17 cellular contexts compared by ENCODE assay signal in genomic region chr22:45204751-45205623, GRCh38. TPM values are rescaled to one million over a fixed set of nuclear protein-coding genes. Genes with fewer than 3 reads are reported as not detected.
DNase-seq lines count a peak whose midpoint lies in the region; ATAC-seq, FAIRE-seq and TF ChIP-seq lines count a peak whose summit lies in the region.
"Had no signal": no experiment of that assay in that cellular context is flagged by ENCODE, and none has a peak within 500 bp of the region (broad histone marks: within the 10 kb centered on the region; RNA-seq: fewer than 3 reads in every experiment).

No MANE protein-coding gene starts in this region.

- WGBS in SK-N-SH (ENCODE audit: low lambda C conversion rate) = 92% methylated on average over 21 of the region's 25 CpGs
- 57% methylated on average over 13 of the region's 25 CpGs for WGBS in K562 (ENCODE audit: insufficient coverage, low coverage, missing lambda C conversion rate)
- WGBS in thyroid gland, 2 donors = 90 to 92% methylated on average over 21 to 24 of the region's 25 CpGs

- H3K9me1 ChIP-seq in K562 (ENCODE audit: control insufficient read depth, insufficient read depth, low read length) = peaks cover 4% of the 10 kb centered on the region

- DNase-seq in SK-N-SH (peak; percentile 4), K562 (ENCODE audit: extremely low read depth in 1 of 4, low spot score in 3 of 4) (no peak), left kidney (ENCODE audit: low read depth, low spot score) (peak; percentile 75), A172 (ENCODE audit: low spot score) (no peak), thyroid gland (no peak), Peyer's patch (no peak)
- no peak for DNase-seq in stimulated activated effector memory CD8-positive, alpha-beta T cell treated with anti-CD3 and anti-CD28 coated beads, Interleukin-12 subunit alpha, Interleukin-12 subunit beta, amount 100 ng/mL, for 72 hours (ENCODE audit: low spot score in 2 of 2)
- DNase-seq: BE2C; Calu3; CD4-positive, alpha-beta memory T cell; DMS53; NCI-H187 treated with DMSO at 0.1 percent for 48 hours; NCI-H526 treated with DMSO at 0.1 percent for 48 hours; OCI-M1 had no signal

- CTCF ChIA-PET in SK-N-SH (lab: Yijun Ruan, JAX) (no interaction called here), K562 (lab: Yijun Ruan, JAX; ENCODE audit: low intra/inter-chr PET ratio) (no interaction called here)

- no peaks in the 10 kb centered on the region for H3K9me3 Mint-ChIP-seq in stimulated activated effector memory CD8-positive, alpha-beta T cell treated with anti-CD3 and anti-CD28 coated beads, Interleukin-12 subunit alpha, Interleukin-12 subunit beta, amount 100 ng/mL, for 72 hours
- H3K9me3 Mint-ChIP-seq: CD4-positive, alpha-beta memory T cell; IgD-negative memory B cell had no signal

- peaks cover 8% of the 10 kb centered on the region for H3K4me1 Mint-ChIP-seq in stimulated activated effector memory CD8-positive, alpha-beta T cell treated with anti-CD3 and anti-CD28 coated beads, Interleukin-12 subunit alpha, Interleukin-12 subunit beta, amount 100 ng/mL, for 72 hours
- H3K4me1 Mint-ChIP-seq: IgD-negative memory B cell had no signal

- H3K4me3 ChIP-seq in SK-N-SH (ENCODE audit: low read depth in 2 of 2, low read length in 1 of 2) (no peak overlapping the region), K562 (no peak overlapping the region), thyroid gland (replicated peaks in 1 of 3) (no peak overlapping the region), Peyer's patch (no peak overlapping the region)

- TF ChIP-seq POLR2A in K562 (conservative IDR thresholded peaks at IDR 0.05) (no peak), thyroid gland (IDR thresholded peaks at IDR 0.05) (no peak), Peyer's patch (IDR thresholded peaks at IDR 0.05) (no peak)

- no peak overlapping the region for H2AFZ ChIP-seq in SK-N-SH (ENCODE audit: low read depth)
- no peak overlapping the region for H2AFZ ChIP-seq in K562 (ENCODE audit: low read depth, low read length)

- H3K4me3 Mint-ChIP-seq in stimulated activated effector memory CD8-positive, alpha-beta T cell treated with anti-CD3 and anti-CD28 coated beads, Interleukin-12 subunit alpha, Interleukin-12 subunit beta, amount 100 ng/mL, for 72 hours = no peak overlapping the region
- H3K4me3 Mint-ChIP-seq: CD4-positive, alpha-beta memory T cell; IgD-negative memory B cell had no signal

- TF ChIP-seq CTCF in SK-N-SH (IDR thresholded peaks at IDR 0.05) = no peak
- TF ChIP-seq CTCF in K562 (IDR thresholded peaks at IDR 0.05 in 2 of 3, conservative IDR thresholded peaks at IDR 0.05 in 1 of 3; ENCODE audit: insufficient read depth in 2 of 3, low read depth in 1 of 3, low read length in 3 of 3) = no peak
- no peak for TF ChIP-seq CTCF in thyroid gland (IDR thresholded peaks at IDR 0.05)
- no peak for TF ChIP-seq CTCF in Peyer's patch (IDR thresholded peaks at IDR 0.05)

- H3K4me2 ChIP-seq in SK-N-SH (no peak overlapping the region), K562 (ENCODE audit: insufficient read depth, low read length) (no peak overlapping the region)

- H3K36me3 ChIP-seq in SK-N-SH (replicated peaks in 1 of 2; ENCODE audit: control insufficient read depth in 1 of 2, insufficient read depth in 2 of 2, low read length in 1 of 2) (peaks cover 7 to 44% of the 10 kb centered on the region in 2 experiments), K562 (ENCODE audit: control insufficient read depth, insufficient read depth, low read length) (no peaks in the 10 kb centered on the region), thyroid gland (peaks cover 0 to 9% of the 10 kb centered on the region in 2 donors), Peyer's patch (peaks cover 0 to 66% (median 0%) of the 10 kb centered on the region in 3 donors)

- TF ChIP-seq RAD21 in SK-N-SH (IDR thresholded peaks at IDR 0.05; ENCODE audit: low read length) (no peak), K562 (CRISPR knock-in tag; conservative IDR thresholded peaks at IDR 0.05 in 1 of 2, IDR thresholded peaks at IDR 0.05 in 1 of 2) (no peak)

- H3K4me1 ChIP-seq in SK-N-SH (ENCODE audit: control insufficient read depth in 1 of 2, insufficient read depth in 2 of 2, low read depth in 1 of 2, low read length in 1 of 2) (peaks cover 7 to 14% of the 10 kb centered on the region in 2 experiments; a peak in 2 of 4 replicates), K562 (replicated peaks in 1 of 2; ENCODE audit: control insufficient read depth in 2 of 2, insufficient read depth in 2 of 2, low read length in 2 of 2) (peaks cover 0 to 26% of the 10 kb centered on the region in 2 experiments; a peak in 2 of 5 replicates), thyroid gland (peaks cover 0 to 5% of the 10 kb centered on the region in 2 donors), Peyer's patch (peaks cover 0 to 6% (median 0%) of the 10 kb centered on the region in 4 donors)

- H3K9ac ChIP-seq in SK-N-SH = no peak overlapping the region
- H3K9ac ChIP-seq in K562 (ENCODE audit: insufficient read depth in 1 of 2, low read depth in 2 of 2, low read length in 2 of 2) = no peak overlapping the region

- H4K20me1 ChIP-seq in SK-N-SH (ENCODE audit: insufficient read depth) = peaks cover 11% of the 10 kb centered on the region; the same call in 1 of the 2 replicates
- H4K20me1 ChIP-seq in K562 (replicated peaks; ENCODE audit: control insufficient read depth, insufficient read depth, low read length) = peaks cover 5% of the 10 kb centered on the region; the same call in 1 of the 2 replicates

- FAIRE-seq in K562 (lab: Jason Lieb, UNC) = no peak

- H3K27ac Mint-ChIP-seq in stimulated activated effector memory CD8-positive, alpha-beta T cell treated with anti-CD3 and anti-CD28 coated beads, Interleukin-12 subunit alpha, Interleukin-12 subunit beta, amount 100 ng/mL, for 72 hours = peak overlapping the region; percentile 18
- H3K27ac Mint-ChIP-seq: IgD-negative memory B cell had no signal

- peaks cover 9% of the 10 kb centered on the region for H3K79me2 ChIP-seq in SK-N-SH (ENCODE audit: insufficient read depth)
- H3K79me2 ChIP-seq in K562 (ENCODE audit: control insufficient read depth, insufficient read depth, low read length) = no peaks in the 10 kb centered on the region

- no peak overlapping the region for H3K27ac ChIP-seq in SK-N-SH (ENCODE audit: low read depth in 2 of 2, low read length in 1 of 2)
- no peak overlapping the region for H3K27ac ChIP-seq in K562 (ENCODE audit: extremely low read depth, low read depth, low read length)
- H3K27ac ChIP-seq in thyroid gland = no peak overlapping the region
- H3K27ac ChIP-seq in Peyer's patch = no peak overlapping the region
- H3K27ac ChIP-seq: 22Rv1 had no signal

- H3K27me3 ChIP-seq in SK-N-SH (ENCODE audit: insufficient read depth) = no peaks in the 10 kb centered on the region
- no peaks in the 10 kb centered on the region for H3K27me3 ChIP-seq in K562 (ENCODE audit: control insufficient read depth in 2 of 2, insufficient read depth in 2 of 2, low read length in 2 of 2)
- H3K27me3 ChIP-seq in thyroid gland = no peaks in the 10 kb centered on the region
- no peaks in the 10 kb centered on the region for H3K27me3 ChIP-seq in Peyer's patch
- H3K27me3 ChIP-seq: BE2C had no signal

- intact Hi-C loops in K562 (cut with micrococcal nuclease) = loop anchor here (10.0 kb wide), 1 partner anchor 100 kb away; no protein-coding TSS in a partner anchor
- intact Hi-C loops in thyroid gland (cut with DNase I) = no loop called here

- no peaks in the 10 kb centered on the region for H3K36me3 Mint-ChIP-seq in stimulated activated effector memory CD8-positive, alpha-beta T cell treated with anti-CD3 and anti-CD28 coated beads, Interleukin-12 subunit alpha, Interleukin-12 subunit beta, amount 100 ng/mL, for 72 hours

- no peaks in the 10 kb centered on the region for H3K9me3 ChIP-seq in SK-N-SH
- H3K9me3 ChIP-seq in K562 (replicated peaks; ENCODE audit: control insufficient read depth, insufficient read depth, low read depth, low read length) = no peaks in the 10 kb centered on the region
- no peaks in the 10 kb centered on the region for H3K9me3 ChIP-seq in thyroid gland
- no peaks in the 10 kb centered on the region for H3K9me3 ChIP-seq in Peyer's patch
- H3K9me3 ChIP-seq: BE2C had no signal

- no TSS peak for BruUV-seq in K562 (replicated peaks; lab: Mats Ljungman, UMichigan)

- POLR2A ChIA-PET in SK-N-SH (lab: Yijun Ruan, JAX) (interaction anchor here (0.6 kb wide), 1 partner anchor 168 kb away, joined by 3 read pairs; no protein-coding TSS in a partner anchor), K562 (lab: Yijun Ruan, JAX) (interaction anchor here (0.6 kb wide), 1 partner anchor 12 kb away, joined by 3 read pairs; no protein-coding TSS in a partner anchor)

- peaks cover 4% of the 10 kb centered on the region for H3F3A ChIP-seq in SK-N-SH (replicated peaks; ENCODE audit: insufficient read depth)

- no peak for TF ChIP-seq EP300 in SK-N-SH (IDR thresholded peaks at IDR 0.05; ENCODE audit: borderline replicate concordance in 1 of 2, low read depth in 1 of 2, low read length in 1 of 2)
- TF ChIP-seq EP300 in K562 (IDR thresholded peaks at IDR 0.05; ENCODE audit: low read length) = no peak

- no peaks in the 10 kb centered on the region for H3K9me2 ChIP-seq in SK-N-SH

- in situ Hi-C loops in K562 (cut with MboI) = no loop called here

- ATAC-seq in SK-N-SH treated with all-trans-retinoic acid at 6 μM for 48 hours (no peak), K562 (no peak)
- ATAC-seq in stimulated activated effector memory CD8-positive, alpha-beta T cell treated with anti-CD3 and anti-CD28 coated beads, Interleukin-12 subunit alpha, Interleukin-12 subunit beta, amount 100 ng/mL, for 72 hours = no peak

RNA-seq across cellular contexts. Expression of gene KIAA0930, which starts 35.7 kb away (rescaled TPM):
- polyA plus RNA-seq in SK-N-SH (2012; rRNA removed) = 55.9 and 80.8 TPM in 2 replicates
- polyA plus RNA-seq in SK-N-SH (2012; cell fraction: cytosol; rRNA removed) = 31.0 and 38.2 TPM in 2 replicates
- polyA plus RNA-seq in SK-N-SH (2012; cell fraction: nucleus; rRNA removed) = 228 and 274 TPM in 2 replicates
- 2.7 and 4.4 TPM in 2 replicates for total RNA-seq in K562 (2011; cell fraction: chromatin; rRNA removed; ENCODE audit: low replicate concordance)
- total RNA-seq in K562 (2011; cell fraction: nucleolus; rRNA removed) = 2.4 and 3.7 TPM in 2 replicates
- 2.3 and 3.2 TPM in 2 replicates for total RNA-seq in K562 (2011; cell fraction: nucleoplasm; rRNA removed)
- 8.5 and 11.5 TPM in 2 replicates for total RNA-seq in K562 (2014; rRNA removed)
- 3.0 TPM in 2 replicates for total RNA-seq in K562 (2014; rRNA removed; fragmentation: Illumina TruSeq; extraction: Trizol)
- 5.0 and 5.9 TPM in 2 replicates for total RNA-seq in K562 (2015; rRNA removed; fragmentation: Illumina TruSeq; extraction: Trizol)
- total RNA-seq in K562 (2021) = 11.7 and 12.1 TPM in 2 replicates
- polyA plus RNA-seq in K562 (2011; rRNA removed) = 7.7 and 7.9 TPM in 2 replicates
- 8.7 and 16.2 TPM in 2 replicates for polyA plus RNA-seq in K562 (2011; cell fraction: cytosol; rRNA removed)
- 9.8 and 13.3 TPM in 2 replicates for polyA plus RNA-seq in K562 (2011; cell fraction: nucleus; rRNA removed)
- polyA plus RNA-seq in K562 (2012) = 7.7 and 9.5 TPM in 2 replicates
- 6.4 and 8.3 TPM in 2 replicates for polyA plus RNA-seq in K562 (2014; fragmentation: Illumina TruSeq; extraction: Trizol)
- under 1 TPM; 0.24 to 0.46 TPM for polyA plus RNA-seq in K562 (2014; fragmentation: Nextera tagmentation; extraction: Ambion mirVana)
- 8.1 and 12.1 TPM in 2 replicates for polyA plus RNA-seq in K562 (2014; rRNA removed)
- 2.1 and 4.3 TPM in 2 replicates for polyA minus RNA-seq in K562 (2011; rRNA and poly(A)+ RNA removed)
- polyA minus RNA-seq in K562 (2011; cell fraction: cytosol; rRNA and poly(A)+ RNA removed) = 6.1 and 6.6 TPM in 2 replicates
- polyA minus RNA-seq in K562 (2011; cell fraction: nucleus; rRNA and poly(A)+ RNA removed) = 1.1 and 1.8 TPM in 2 replicates
- total RNA-seq in A172 (2014; rRNA removed; shearing (Covaris generic)) = 83.1 and 92.5 TPM in 2 replicates
- 10 to 100 TPM; 21.0 to 42.7 (median 25.0) TPM for total RNA-seq in thyroid gland
- 10 to 100 TPM; 21.2 to 41.3 (median 27.8) TPM for total RNA-seq in Peyer's patch

RNA-seq across cellular contexts. Expression of gene NUP50, which starts 41.3 kb away (rescaled TPM):
- polyA plus RNA-seq in SK-N-SH (2012; rRNA removed) (4.7 and 7.3 TPM in 2 replicates), K562 (2011; rRNA removed) (21.8 and 29.3 TPM in 2 replicates), K562 (2014; fragmentation: Illumina TruSeq; extraction: Trizol) (44.8 and 57.5 TPM in 2 replicates), K562 (2014; fragmentation: Nextera tagmentation; extraction: Ambion mirVana) (10 to 100 TPM; 23.8 to 25.9 TPM), K562 (2014; rRNA removed) (39.3 and 49.3 TPM in 2 replicates)
- 6.2 and 7.0 TPM in 2 replicates for polyA plus RNA-seq in SK-N-SH (2012; cell fraction: cytosol; rRNA removed)
- polyA plus RNA-seq in SK-N-SH (2012; cell fraction: nucleus; rRNA removed) = 7.9 and 8.9 TPM in 2 replicates
- total RNA-seq in K562 (2011; cell fraction: chromatin; rRNA removed; ENCODE audit: low replicate concordance) = 29.2 and 70.6 TPM in 2 replicates
- total RNA-seq in K562 (2011; cell fraction: nucleolus; rRNA removed) = 26.7 and 30.3 TPM in 2 replicates
- 33.5 and 52.8 TPM in 2 replicates for total RNA-seq in K562 (2011; cell fraction: nucleoplasm; rRNA removed)
- total RNA-seq in K562 (2014; rRNA removed) (77.6 and 85.3 TPM in 2 replicates), K562 (2014; rRNA removed; fragmentation: Illumina TruSeq; extraction: Trizol) (55.3 and 62.0 TPM in 2 replicates), K562 (2015; rRNA removed; fragmentation: Illumina TruSeq; extraction: Trizol) (61.8 and 62.2 TPM in 2 replicates), K562 (2021) (83.7 and 84.2 TPM in 2 replicates), thyroid gland (100 to 1,000 TPM in 2 of 4 donors, 10 to 100 TPM in 2; 53.9 to 128 (median 91.9) TPM), Peyer's patch (10 to 100 TPM; 67.8 to 96.8 (median 75.8) TPM)
- 17.4 and 20.5 TPM in 2 replicates for polyA plus RNA-seq in K562 (2011; cell fraction: cytosol; rRNA removed)
- 16.0 and 30.2 TPM in 2 replicates for polyA plus RNA-seq in K562 (2011; cell fraction: nucleus; rRNA removed)
- 23.7 and 44.7 TPM in 2 replicates for polyA plus RNA-seq in K562 (2012)
- 43.2 and 54.9 TPM in 2 replicates for polyA minus RNA-seq in K562 (2011; rRNA and poly(A)+ RNA removed)
- 17.9 and 19.7 TPM in 2 replicates for polyA minus RNA-seq in K562 (2011; cell fraction: cytosol; rRNA and poly(A)+ RNA removed)
- polyA minus RNA-seq in K562 (2011; cell fraction: nucleus; rRNA and poly(A)+ RNA removed) = 22.3 and 30.1 TPM in 2 replicates
- 45.7 and 51.5 TPM in 2 replicates for total RNA-seq in A172 (2014; rRNA removed; shearing (Covaris generic))

Comparison
In these comparisons a context has a peak if more than half of its experiments do, and no peak if none do; other contexts are left out.
1. DNase-seq: peak in SK-N-SH (single experiment) and left kidney (single experiment); none in K562 (0 of 4), stimulated activated effector memory CD8-positive, alpha-beta T cell treated with anti-CD3 and anti-CD28 coated beads, Interleukin-12 subunit alpha, Interleukin-12 subunit beta, amount 100 ng/mL, for 72 hours (0 of 2), A172 (single experiment), thyroid gland (0 of 2) and Peyer's patch (0 of 3).